ENCODE assay signal across 1 cellular context in genomic region chr17:32323784-32324590, GRCh38.
TF ChIP-seq lines count a peak whose summit lies in the region.

No MANE protein-coding gene starts in this region.

TF ChIP-seq in H1, 55 proteins besides CTCF, POLR2A, EP300 and RAD21:
- TF ChIP-seq NRF1 (IDR thresholded peaks at IDR 0.05; ENCODE audit: low read depth, low read length) (no peak), YY1 (IDR thresholded peaks at IDR 0.05; ENCODE audit: low read depth, low read length) (peak; percentile 47; the same call in 1 of the 2 replicates)
